34 cellular contexts compared by ENCODE assay signal in the genomic region with DNA sequence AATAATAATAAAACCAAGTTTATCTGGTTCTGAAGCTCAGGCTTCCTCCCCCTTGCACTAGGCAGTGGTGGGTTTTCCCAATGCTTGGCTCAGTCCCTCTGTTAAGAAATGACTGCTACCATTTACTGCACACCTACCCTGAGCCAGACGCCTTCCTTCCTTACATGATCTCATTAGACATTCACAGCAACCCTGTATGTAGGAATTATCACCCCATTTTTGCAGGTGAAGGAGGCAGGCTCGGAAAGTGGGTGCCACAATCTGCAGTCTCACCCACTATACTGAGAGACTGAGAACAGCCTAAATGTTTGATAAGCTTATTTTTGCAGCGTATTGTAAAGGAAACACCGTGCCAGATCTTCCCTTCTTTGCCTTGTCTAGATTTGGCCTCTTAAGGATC. TPM values are rescaled to one million over a fixed set of nuclear protein-coding genes. Genes with fewer than 3 reads are reported as not detected.
"Had no signal": no experiment of that assay in that cellular context is flagged by ENCODE, and none has a peak within 500 bp of the region (broad histone marks: within the 10 kb centered on the region; RNA-seq: fewer than 3 reads in every experiment).

No MANE protein-coding gene starts in this region.

- H3K9me3 ChIP-seq: ascending aorta had no signal

- H3K4me3 ChIP-seq: ascending aorta, cardiac muscle cell had no signal

- FAIRE-seq: bronchial epithelial cell, TTC549 had no signal

- ATAC-seq: activated CD4-positive, alpha-beta T cell treated with anti-CD3 and anti-CD28 coated beads for 36 hours; activated CD4-positive, CD25-positive, alpha-beta regulatory T cell treated with anti-CD3 and anti-CD28 coated beads, Interleukin-2, amount 50 U/mL, for 24 hours; activated CD8-positive, alpha-beta memory T cell treated with anti-CD3 and anti-CD28 coated beads, Interleukin-2, amount 10 ng/mL, durations not matched to agents 7 days and 5 days; activated CD8-positive, alpha-beta T cell treated with anti-CD3 and anti-CD28 coated beads, Interleukin-2, amount 10 ng/mL, durations not matched to agents 7 days and 5 days; activated naive CD8-positive, alpha-beta T cell treated with anti-CD3 and anti-CD28 coated beads, Interleukin-2, amount 50 U/mL, for 24 hours had no signal

- DNase-seq: activated CD4-positive, alpha-beta memory T cell treated with anti-CD3 and anti-CD28 coated beads, Interleukin-2, amount 10 ng/mL, durations not matched to agents 7 days and 5 days; activated CD4-positive, alpha-beta T cell treated with anti-CD3 and anti-CD28 coated beads for 1 hour; activated CD4-positive, alpha-beta T cell treated with anti-CD3 and anti-CD28 coated beads for 36 hours; activated CD4-positive, alpha-beta T cell treated with anti-CD3 and anti-CD28 coated beads for 48 hours; activated CD4-positive, alpha-beta T cell treated with anti-CD3 and anti-CD28 coated beads, Interleukin-2, amount 10 ng/mL, durations not matched to agents 7 days and 5 days; activated CD4-positive, alpha-beta T cell treated with anti-CD3 and anti-CD28 coated beads, Interleukin-2, amount 50 U/mL, for 48 hours; activated CD4-positive, CD25-positive, alpha-beta regulatory T cell; activated CD8-positive, alpha-beta memory T cell treated with anti-CD3 and anti-CD28 coated beads for 24 hours; activated CD8-positive, alpha-beta memory T cell treated with anti-CD3 and anti-CD28 coated beads, Interleukin-2, amount 10 ng/mL, durations not matched to agents 7 days and 5 days; activated CD8-positive, alpha-beta memory T cell treated with anti-CD3 and anti-CD28 coated beads, Interleukin-2, amount 50 U/mL, for 48 hours; activated CD8-positive, alpha-beta T cell treated with anti-CD3 and anti-CD28 coated beads, Interleukin-2, amount 10 ng/mL, durations not matched to agents 7 days and 5 days; activated effector memory CD4-positive, alpha-beta T cell treated with Interleukin-2 at 50 U/mL for 16 hours; activated gamma-delta T cell; activated naive CD4-positive, alpha-beta T cell treated with anti-CD3 and anti-CD28 coated beads, Interleukin-2, amount 10 ng/mL, durations not matched to agents 7 days and 5 days; activated naive CD4-positive, alpha-beta T cell treated with Interleukin-2 at 50 U/mL for 16 hours; activated naive CD8-positive, alpha-beta T cell treated with anti-CD3 and anti-CD28 coated beads, Interleukin-2, amount 10 ng/mL, durations not matched to agents 7 days and 5 days; activated naive CD8-positive, alpha-beta T cell treated with anti-CD3 and anti-CD28 coated beads, Interleukin-2, amount 50 U/mL, for 24 hours; activated T-cell treated with anti-CD3 and anti-CD28 coated beads, Interleukin-2, amount 50 U/mL, for 24 hours; activated T-cell treated with anti-CD3 and anti-CD28 coated beads, Interleukin-2, amount 50 U/mL, for 48 hours; amygdala; anterior cingulate cortex; cerebellar nuclear complex; T-helper 1 cell; T-helper 2 cell; T-helper 9 cell had no signal

- H3K27ac ChIP-seq: ascending aorta, cardiac muscle cell, VCaP had no signal

- H3K36me3 ChIP-seq: ascending aorta, cardiac muscle cell had no signal

- H3K4me1 ChIP-seq: ascending aorta had no signal

RNA-seq across cellular contexts. Expression of a gene that starts 18.3 kb away (rescaled TPM):
- total RNA-seq: activated CD4-positive, alpha-beta T cell treated with anti-CD3 and anti-CD28 coated beads for 36 hours; activated CD4-positive, alpha-beta T cell treated with anti-CD3 and anti-CD28 coated beads, Interleukin-2, amount 10 ng/mL, durations not matched to agents 7 days and 5 days; activated CD8-positive, alpha-beta memory T cell treated with anti-CD3 and anti-CD28 coated beads, Interleukin-2, amount 10 ng/mL, durations not matched to agents 7 days and 5 days; activated CD8-positive, alpha-beta T cell treated with anti-CD3 and anti-CD28 coated beads, Interleukin-2, amount 10 ng/mL, durations not matched to agents 7 days and 5 days; activated naive CD8-positive, alpha-beta T cell treated with anti-CD3 and anti-CD28 coated beads, Interleukin-2, amount 10 ng/mL, durations not matched to agents 7 days and 5 days; activated T-helper 2 cell treated with anti-CD3 and anti-CD28 coated beads, Interferon-gamma antibody, Interleukin-2, Interleukin-4, amounts not matched to agents 10 μg/mL and 5 μg/mL and 100 μg/mL, durations not matched to agents 14 hours and 24 hours and 36 hours; bronchial epithelial cell had no signal

RNA-seq across cellular contexts. Expression of a gene that starts 35.3 kb away (rescaled TPM):
- total RNA-seq: activated CD4-positive, alpha-beta memory T cell treated with anti-CD3 and anti-CD28 coated beads, Interleukin-2, amount 10 ng/mL, durations not matched to agents 7 days and 5 days; activated CD4-positive, alpha-beta T cell treated with anti-CD3 and anti-CD28 coated beads for 36 hours; activated CD4-positive, alpha-beta T cell treated with anti-CD3 and anti-CD28 coated beads, Interleukin-2, amount 10 ng/mL, durations not matched to agents 7 days and 5 days; activated CD8-positive, alpha-beta memory T cell treated with anti-CD3 and anti-CD28 coated beads, Interleukin-2, amount 10 ng/mL, durations not matched to agents 7 days and 5 days; activated CD8-positive, alpha-beta T cell treated with anti-CD3 and anti-CD28 coated beads, Interleukin-2, amount 10 ng/mL, durations not matched to agents 7 days and 5 days; activated naive CD8-positive, alpha-beta T cell treated with anti-CD3 and anti-CD28 coated beads, Interleukin-2, amount 10 ng/mL, durations not matched to agents 7 days and 5 days; activated T-helper 2 cell treated with anti-CD3 and anti-CD28 coated beads, Interferon-gamma antibody, Interleukin-2, Interleukin-4, amounts not matched to agents 10 μg/mL and 5 μg/mL and 100 μg/mL, durations not matched to agents 14 hours and 24 hours and 36 hours; ascending aorta; bronchial epithelial cell; chondrocyte had no signal
- polyA plus RNA-seq: adipose tissue had no signal

RNA-seq across cellular contexts. Expression of a gene that starts 47.0 kb away (rescaled TPM):
- total RNA-seq: activated CD4-positive, alpha-beta memory T cell treated with anti-CD3 and anti-CD28 coated beads, Interleukin-2, amount 10 ng/mL, durations not matched to agents 7 days and 5 days; activated CD4-positive, alpha-beta T cell treated with anti-CD3 and anti-CD28 coated beads for 36 hours; activated CD4-positive, alpha-beta T cell treated with anti-CD3 and anti-CD28 coated beads, Interleukin-2, amount 10 ng/mL, durations not matched to agents 7 days and 5 days; activated CD8-positive, alpha-beta memory T cell treated with anti-CD3 and anti-CD28 coated beads, Interleukin-2, amount 10 ng/mL, durations not matched to agents 7 days and 5 days; activated CD8-positive, alpha-beta T cell treated with anti-CD3 and anti-CD28 coated beads, Interleukin-2, amount 10 ng/mL, durations not matched to agents 7 days and 5 days; activated naive CD8-positive, alpha-beta T cell treated with anti-CD3 and anti-CD28 coated beads, Interleukin-2, amount 10 ng/mL, durations not matched to agents 7 days and 5 days; activated T-helper 2 cell treated with anti-CD3 and anti-CD28 coated beads, Interferon-gamma antibody, Interleukin-2, Interleukin-4, amounts not matched to agents 10 μg/mL and 5 μg/mL and 100 μg/mL, durations not matched to agents 14 hours and 24 hours and 36 hours; ascending aorta; chondrocyte had no signal
- polyA plus RNA-seq: adipose tissue had no signal
